Comparison of ENCODE assay signal across 8 cellular contexts in genomic region chr20:38633577-38634093, GRCh38. TPM values are rescaled to one million over a fixed set of nuclear protein-coding genes. Genes with fewer than 3 reads are reported as not detected.
DNase-seq lines count a peak whose midpoint lies in the region; ATAC-seq and TF ChIP-seq lines count a peak whose summit lies in the region.

No MANE protein-coding gene starts in this region.

- H3K27ac ChIP-seq in MM.1S (ENCODE audit: low read length), result no peak overlapping the region

- peaks cover 5% of the 10 kb centered on the region for H3K4me1 Mint-ChIP-seq in activated T-helper 17 cell treated with anti-CD3 and anti-CD28 coated beads, Interleukin-2, amount 50 U/mL, for 72 hours

- H3K27me3 Mint-ChIP-seq in activated T-helper 17 cell treated with anti-CD3 and anti-CD28 coated beads, Interleukin-2, amount 50 U/mL, for 72 hours, result peaks cover 13% of the 10 kb centered on the region

- no peak overlapping the region for H3K4me3 ChIP-seq in MM.1S (ENCODE audit: low read length)

- no peaks in the 10 kb centered on the region for H3K79me2 ChIP-seq in MM.1S (ENCODE audit: low read length)

- H3K9me2 ChIP-seq in MM.1S (replicated peaks; ENCODE audit: insufficient read depth, low read length), result no peaks in the 10 kb centered on the region

- no peaks in the 10 kb centered on the region for H3K36me3 ChIP-seq in MM.1S (replicated peaks; ENCODE audit: insufficient read depth, low read length)

- H3F3A ChIP-seq in MM.1S (ENCODE audit: insufficient read depth, low read length), result no peaks in the 10 kb centered on the region

- H3K4me3 Mint-ChIP-seq in activated T-helper 17 cell treated with anti-CD3 and anti-CD28 coated beads, Interleukin-2, amount 50 U/mL, for 72 hours, result no peak overlapping the region

- H3K27me3 ChIP-seq in MM.1S (replicated peaks; ENCODE audit: insufficient read depth, low read length), result 0 out of 2 replicates have a peak, but pooled peaks cover 4% of the 10 kb centered on the region

- H2AFZ ChIP-seq in MM.1S (ENCODE audit: low read length), result 0 out of 2 replicates have a peak overlapping the region, but pooled peaks have one; percentile 5

- H3K9ac ChIP-seq in MM.1S (ENCODE audit: low read length), result no peak overlapping the region

- no peaks in the 10 kb centered on the region for H3K36me3 Mint-ChIP-seq in activated T-helper 17 cell treated with anti-CD3 and anti-CD28 coated beads, Interleukin-2, amount 50 U/mL, for 72 hours (ENCODE audit: low read depth)

- DNase-seq in 8988T (peak; percentile 80), GM13976 (ENCODE audit: low spot score) (peak; percentile 85), MM.1S (peak; percentile 69), SHP77 (lab: John Stamatoyannopoulos, UW) (peak; percentile 36 to 53), globus pallidus (ENCODE audit: low spot score) (peak; percentile 14), retina (peak; percentile 78)

- H3K27ac Mint-ChIP-seq in activated T-helper 17 cell treated with anti-CD3 and anti-CD28 coated beads, Interleukin-2, amount 50 U/mL, for 72 hours, result no peak overlapping the region

- peak; percentile 87 for ATAC-seq in activated T-helper 17 cell treated with anti-CD3 and anti-CD28 coated beads, Interleukin-2, amount 50 U/mL, for 72 hours (replicated peaks)
- ATAC-seq in HG03097 (IDR thresholded peaks at IDR 0.05; ENCODE audit: low FRiP score, unreplicated experiment), result no peak

- no peaks in the 10 kb centered on the region for H3K9me3 Mint-ChIP-seq in activated T-helper 17 cell treated with anti-CD3 and anti-CD28 coated beads, Interleukin-2, amount 50 U/mL, for 72 hours

- peak; percentile 95 for TF ChIP-seq CTCF in GM13976 (IDR thresholded peaks at IDR 0.05; ENCODE audit: borderline replicate concordance, control extremely low read depth, extremely low read depth, insufficient read depth, missing control alignments)
- TF ChIP-seq CTCF in MM.1S (IDR thresholded peaks at IDR 0.05; ENCODE audit: low read length), result peak; percentile 89

- H3K9me3 ChIP-seq in MM.1S (replicated peaks; ENCODE audit: insufficient read depth, low read length), result no peaks in the 10 kb centered on the region

- in situ Hi-C loops in GM13976 (cut with MboI; ENCODE audit: low sequenced_read_pairs, unreplicated experiment), result no loop called here

- no peaks in the 10 kb centered on the region for H3K4me1 ChIP-seq in MM.1S (ENCODE audit: low read length)

- no peak overlapping the region for H3K4me2 ChIP-seq in MM.1S (ENCODE audit: low read depth, low read length)

- no peaks in the 10 kb centered on the region for H4K20me1 ChIP-seq in MM.1S (ENCODE audit: insufficient read depth, low read length)

RNA-seq across cellular contexts. Expression of gene ARHGAP40, which starts 32.0 kb away (rescaled TPM):
- total RNA-seq in activated T-helper 17 cell treated with anti-CD3 and anti-CD28 coated beads, Interleukin-2, amount 50 U/mL, for 72 hours, result not detected

RNA-seq across cellular contexts. Expression of gene ADIG, which starts 52.6 kb away (rescaled TPM):
- total RNA-seq in activated T-helper 17 cell treated with anti-CD3 and anti-CD28 coated beads, Interleukin-2, amount 50 U/mL, for 72 hours, result not detected

Comparison
In these comparisons a context has a peak if more than half of its experiments do, and no peak if none do; other contexts are left out.
1. DNase-seq: peak in every context shown above with its lines; median percentile 85 in GM13976; 80 in 8988T; 78 in retina; 69 in MM.1S; 44 in SHP77; 14 in globus pallidus.